16 cellular contexts compared by ENCODE assay signal in the genomic region with DNA sequence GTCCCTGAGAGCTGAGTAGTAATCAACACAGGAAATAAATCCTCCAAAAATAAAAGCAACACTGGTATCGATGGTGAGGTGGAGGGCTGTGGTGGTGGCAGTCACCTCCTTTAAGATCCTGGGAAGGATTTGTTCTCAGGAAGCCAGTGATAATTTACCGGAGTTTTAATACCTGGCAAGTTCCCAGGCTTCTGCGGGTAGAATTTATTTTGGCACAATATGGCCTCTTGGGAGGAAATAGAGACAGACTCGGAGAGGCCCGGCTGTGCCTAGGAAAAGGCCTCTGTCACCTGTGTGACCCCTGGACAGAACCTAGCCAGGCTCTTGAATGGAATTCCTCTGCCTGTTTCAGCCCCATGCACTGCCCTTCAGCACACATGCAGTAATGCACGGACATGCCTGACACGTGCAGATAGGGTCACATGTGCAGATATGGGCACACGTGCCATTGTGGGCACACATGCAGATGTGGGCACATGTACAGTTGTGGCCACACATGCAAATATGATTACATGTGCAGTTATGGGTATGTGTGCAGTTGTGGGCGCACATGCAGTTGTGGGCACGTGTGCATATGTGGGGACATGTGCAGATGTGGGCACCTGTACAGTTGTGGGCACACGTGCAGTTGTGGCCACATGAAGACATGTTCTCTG. TPM values are rescaled to one million over a fixed set of nuclear protein-coding genes. Genes with fewer than 3 reads are reported as not detected.
"Had no signal": no experiment of that assay in that cellular context is flagged by ENCODE, and none has a peak within 500 bp of the region (broad histone marks: within the 10 kb centered on the region; RNA-seq: fewer than 3 reads in every experiment).

No MANE protein-coding gene starts in this region.

- DNase-seq: activated CD4-positive, alpha-beta T cell treated with anti-CD3 and anti-CD28 coated beads, Interleukin-2, amount 10 ng/mL, durations not matched to agents 24 days and 14 days; activated CD8-positive, alpha-beta memory T cell treated with anti-CD3 and anti-CD28 coated beads, Interleukin-2, amount 50 U/mL, for 48 hours; activated gamma-delta T cell; activated T-cell treated with anti-CD3 and anti-CD28 coated beads, Interleukin-2, amount 50 U/mL, for 72 hours; effector CD4-positive, alpha-beta T cell; foreskin fibroblast; immature natural killer cell; mammary epithelial cell; T-helper 1 cell had no signal

- H3K4me3 Mint-ChIP-seq: activated CD4-positive, alpha-beta T cell treated with anti-CD3 and anti-CD28 coated beads, Interleukin-2, amount 10 ng/mL, durations not matched to agents 24 days and 14 days; activated T-cell treated with anti-CD3 and anti-CD28 coated beads, Interleukin-2, amount 50 U/mL, for 72 hours; central memory CD8-positive, alpha-beta T cell; immature natural killer cell; stimulated activated effector memory CD8-positive, alpha-beta T cell treated with anti-CD3 and anti-CD28 coated beads, Interleukin-12 subunit alpha, Interleukin-12 subunit beta, amount 100 ng/mL, for 72 hours; WTC11 had no signal

- H3K4me3 ChIP-seq: coronary artery, pancreas, uterus had no signal

- H3K9me3 ChIP-seq: pancreas, uterus had no signal

- H3K27me3 Mint-ChIP-seq: activated CD4-positive, alpha-beta T cell treated with anti-CD3 and anti-CD28 coated beads, Interleukin-2, amount 10 ng/mL, durations not matched to agents 24 days and 14 days had no signal

- H3K4me1 Mint-ChIP-seq: activated CD4-positive, alpha-beta T cell treated with anti-CD3 and anti-CD28 coated beads, Interleukin-2, amount 10 ng/mL, durations not matched to agents 24 days and 14 days; central memory CD8-positive, alpha-beta T cell; immature natural killer cell; stimulated activated effector memory CD8-positive, alpha-beta T cell treated with anti-CD3 and anti-CD28 coated beads, Interleukin-12 subunit alpha, Interleukin-12 subunit beta, amount 100 ng/mL, for 72 hours had no signal

- H3K27ac Mint-ChIP-seq: activated CD4-positive, alpha-beta T cell treated with anti-CD3 and anti-CD28 coated beads, Interleukin-2, amount 10 ng/mL, durations not matched to agents 24 days and 14 days; activated naive CD4-positive, alpha-beta T cell treated with anti-CD3 and anti-CD28 coated beads, Interleukin-2, amount 50 U/mL, for 72 hours; activated T-cell treated with anti-CD3 and anti-CD28 coated beads, Interleukin-2, amount 50 U/mL, for 72 hours; immature natural killer cell; stimulated activated effector memory CD8-positive, alpha-beta T cell treated with anti-CD3 and anti-CD28 coated beads, Interleukin-12 subunit alpha, Interleukin-12 subunit beta, amount 100 ng/mL, for 72 hours; WTC11 had no signal

- ATAC-seq: activated naive CD4-positive, alpha-beta T cell treated with anti-CD3 and anti-CD28 coated beads, Interleukin-2, amount 50 U/mL, for 72 hours; activated T-cell treated with anti-CD3 and anti-CD28 coated beads, Interleukin-2, amount 50 U/mL, for 72 hours; pancreas; stimulated activated effector memory CD8-positive, alpha-beta T cell treated with anti-CD3 and anti-CD28 coated beads, Interleukin-12 subunit alpha, Interleukin-12 subunit beta, amount 100 ng/mL, for 72 hours; WTC11 had no signal

- H3K9me3 Mint-ChIP-seq: activated CD4-positive, alpha-beta T cell treated with anti-CD3 and anti-CD28 coated beads, Interleukin-2, amount 10 ng/mL, durations not matched to agents 24 days and 14 days; activated naive CD4-positive, alpha-beta T cell treated with anti-CD3 and anti-CD28 coated beads, Interleukin-2, amount 50 U/mL, for 72 hours; activated T-cell treated with anti-CD3 and anti-CD28 coated beads, Interleukin-2, amount 50 U/mL, for 72 hours; central memory CD8-positive, alpha-beta T cell; immature natural killer cell; stimulated activated effector memory CD8-positive, alpha-beta T cell treated with anti-CD3 and anti-CD28 coated beads, Interleukin-12 subunit alpha, Interleukin-12 subunit beta, amount 100 ng/mL, for 72 hours; WTC11 had no signal

- H3K36me3 Mint-ChIP-seq: activated naive CD4-positive, alpha-beta T cell treated with anti-CD3 and anti-CD28 coated beads, Interleukin-2, amount 50 U/mL, for 72 hours; immature natural killer cell; stimulated activated effector memory CD8-positive, alpha-beta T cell treated with anti-CD3 and anti-CD28 coated beads, Interleukin-12 subunit alpha, Interleukin-12 subunit beta, amount 100 ng/mL, for 72 hours; WTC11 had no signal

- H3K4me1 ChIP-seq: pancreas, uterus had no signal

- H3K27me3 ChIP-seq: pancreas, uterus had no signal

- H3K27ac ChIP-seq: coronary artery, pancreas, uterus had no signal

- H3K36me3 ChIP-seq: pancreas, uterus had no signal

RNA-seq across cellular contexts. Expression of a gene that starts 33.5 kb away (rescaled TPM):
- polyA plus RNA-seq: immature natural killer cell had no signal
